In genomic region chr9:2234371-2234893, GRCh38 we compare ENCODE assay signal across 10 cellular contexts.
DNase-seq lines count a peak whose midpoint lies in the region; ATAC-seq and TF ChIP-seq lines count a peak whose summit lies in the region.
"Had no signal": no experiment of that assay in that cellular context is flagged by ENCODE, and none has a peak within 500 bp of the region (broad histone marks: within the 10 kb centered on the region; RNA-seq: fewer than 3 reads in every experiment).

No MANE protein-coding gene starts in this region.

- H3K27me3 Mint-ChIP-seq in MCF 10A (ENCODE audit: insufficient read depth, unreplicated experiment) = no peaks in the 10 kb centered on the region
- no peaks in the 10 kb centered on the region for H3K27me3 Mint-ChIP-seq in activated T-cell treated with anti-CD3 and anti-CD28 coated beads, Interleukin-2, amount 50 U/mL, for 4 hours (ENCODE audit: low read depth)

- POLR2A ChIA-PET in MCF 10A (lab: Yijun Ruan, JAX) = interaction anchor here (0.6 to 0.7 kb wide), 2 partner anchors 20 to 74 kb away, joined by 3 to 4 read pairs; no protein-coding TSS in a partner anchor

- BruUV-seq in MCF 10A (replicated peaks; lab: Mats Ljungman, UMichigan) = no TSS peak

- H3K4me1 Mint-ChIP-seq in MCF 10A (ENCODE audit: insufficient read depth, unreplicated experiment) = peaks cover 13% of the 10 kb centered on the region
- H3K4me1 Mint-ChIP-seq in activated T-cell treated with anti-CD3 and anti-CD28 coated beads, Interleukin-2, amount 50 U/mL, for 4 hours (ENCODE audit: low read depth) = no peaks in the 10 kb centered on the region

- H3K27me3 ChIP-seq in breast epithelium (no peaks in the 10 kb centered on the region), left ventricle myocardium inferior (ENCODE audit: low read depth) (no peaks in the 10 kb centered on the region), uterus (no peaks in the 10 kb centered on the region)
- H3K27me3 ChIP-seq: Peyer's patch had no signal

- no peaks in the 10 kb centered on the region for H3K9me3 Mint-ChIP-seq in MCF 10A (ENCODE audit: unreplicated experiment)
- H3K9me3 Mint-ChIP-seq in activated T-cell treated with anti-CD3 and anti-CD28 coated beads, Interleukin-2, amount 50 U/mL, for 4 hours = peaks cover 6% of the 10 kb centered on the region

- DNase-seq in MCF 10A (ENCODE audit: unreplicated experiment) (peak; percentile 16), breast epithelium (ENCODE audit: low spot score in 2 of 2) (no peak), NCI-H524 treated with DMSO at 0.1 percent for 48 hours (lab: John Stamatoyannopoulos, UW) (peak; percentile 99), left ventricle myocardium inferior (no peak), uterus (peak; percentile 31 to 39), caudate nucleus (lab: John Stamatoyannopoulos, UW) (no peak)
- no peak for DNase-seq in stimulated activated CD4-positive, alpha-beta T cell treated with anti-CD3 and anti-CD28 coated beads, Interleukin-2, amount 100 ng/mL, for 48 hours
- no peak for DNase-seq in activated T-cell treated with anti-CD3 and anti-CD28 coated beads, Interleukin-2, amount 50 U/mL, for 4 hours
- DNase-seq: Peyer's patch, trophoblast cell had no signal

- H3K27ac Mint-ChIP-seq in MCF 10A (ENCODE audit: low read depth, unreplicated experiment) = no peak overlapping the region

- H3K4me3 ChIP-seq in breast epithelium (no peak overlapping the region), left ventricle myocardium inferior (no peak overlapping the region), uterus (no peak overlapping the region)
- H3K4me3 ChIP-seq: Peyer's patch had no signal

- intact Hi-C loops in MCF 10A (cut with micrococcal nuclease) = loop anchor here (5.0 kb wide), 1 partner anchor 58 kb away; no protein-coding TSS in a partner anchor
- intact Hi-C loops in breast epithelium (cut with DNase I; ENCODE audit: low total_unique reads) = no loop called here
- intact Hi-C loops in left ventricle myocardium inferior (cut with micrococcal nuclease) = no loop called here
- intact Hi-C loops in uterus (cut with DNase I; ENCODE audit: low total_unique reads) = no loop called here

- no peak overlapping the region for H3K4me3 Mint-ChIP-seq in MCF 10A (ENCODE audit: unreplicated experiment)
- no peak overlapping the region for H3K4me3 Mint-ChIP-seq in activated T-cell treated with anti-CD3 and anti-CD28 coated beads, Interleukin-2, amount 50 U/mL, for 4 hours

- H3K9me3 ChIP-seq in breast epithelium (no peaks in the 10 kb centered on the region), left ventricle myocardium inferior (replicated peaks) (no peaks in the 10 kb centered on the region), uterus (no peaks in the 10 kb centered on the region)
- H3K9me3 ChIP-seq: Peyer's patch had no signal

- H3K36me3 ChIP-seq in breast epithelium = no peaks in the 10 kb centered on the region
- no peaks in the 10 kb centered on the region for H3K36me3 ChIP-seq in left ventricle myocardium inferior
- H3K36me3 ChIP-seq in uterus = no peaks in the 10 kb centered on the region
- H3K36me3 ChIP-seq: Peyer's patch had no signal

- no peak overlapping the region for H3K27ac ChIP-seq in breast epithelium
- peak overlapping the region; percentile 62 for H3K27ac ChIP-seq in left ventricle myocardium inferior (replicated peaks)
- H3K27ac ChIP-seq in uterus = peak overlapping the region in 1 of 2 donors; percentile 28
- H3K27ac ChIP-seq in caudate nucleus (ENCODE audit: low read depth, low read length) = no peak overlapping the region
- H3K27ac ChIP-seq: Peyer's patch had no signal

- CTCF ChIA-PET in MCF 10A (lab: Yijun Ruan, JAX) = interaction anchor here (0.6 kb wide), 4 partner anchors 22 to 377 kb away, joined by 3 to 4 read pairs (median 3); no protein-coding TSS in a partner anchor

- H3K4me1 ChIP-seq in breast epithelium = no peaks in the 10 kb centered on the region
- H3K4me1 ChIP-seq in left ventricle myocardium inferior = peaks cover 37% of the 10 kb centered on the region
- no peaks in the 10 kb centered on the region for H3K4me1 ChIP-seq in uterus
- H3K4me1 ChIP-seq: Peyer's patch had no signal

- H3K36me3 Mint-ChIP-seq in MCF 10A (ENCODE audit: insufficient read depth, unreplicated experiment) = no peaks in the 10 kb centered on the region
- no peaks in the 10 kb centered on the region for H3K36me3 Mint-ChIP-seq in activated T-cell treated with anti-CD3 and anti-CD28 coated beads, Interleukin-2, amount 50 U/mL, for 4 hours (ENCODE audit: insufficient read depth)

- no peak for TF ChIP-seq POLR2A in breast epithelium (IDR thresholded peaks at IDR 0.05)
- no peak for TF ChIP-seq POLR2A in uterus (IDR thresholded peaks at IDR 0.05)

- no peak for ATAC-seq in activated T-cell treated with anti-CD3 and anti-CD28 coated beads, Interleukin-2, amount 50 U/mL, for 4 hours

- no peak for TF ChIP-seq CTCF in MCF 10A (IDR thresholded peaks at IDR 0.05; ENCODE audit: unreplicated experiment)
- TF ChIP-seq CTCF in breast epithelium (IDR thresholded peaks at IDR 0.05) = no peak
- no peak for TF ChIP-seq CTCF in left ventricle myocardium inferior (IDR thresholded peaks at IDR 0.05; ENCODE audit: borderline replicate concordance)
- no peak for TF ChIP-seq CTCF in uterus (IDR thresholded peaks at IDR 0.05)

Comparison
In these comparisons a context has a peak if more than half of its experiments do, and no peak if none do; other contexts are left out.
1. DNase-seq: peak in MCF 10A (single experiment), NCI-H524 treated with DMSO at 0.1 percent for 48 hours (single experiment) and uterus (2 of 2); none in breast epithelium (0 of 2), left ventricle myocardium inferior (single experiment), stimulated activated CD4-positive, alpha-beta T cell treated with anti-CD3 and anti-CD28 coated beads, Interleukin-2, amount 100 ng/mL, for 48 hours (0 of 2), caudate nucleus (0 of 61) and activated T-cell treated with anti-CD3 and anti-CD28 coated beads, Interleukin-2, amount 50 U/mL, for 4 hours (single experiment).